Comparison of ENCODE assay signal across 8 cellular contexts in genomic region chr16:1105888-1106620, GRCh38. TPM values are rescaled to one million over a fixed set of nuclear protein-coding genes. Genes with fewer than 3 reads are reported as not detected.
DNase-seq lines count a peak whose midpoint lies in the region; ATAC-seq and TF ChIP-seq lines count a peak whose summit lies in the region.

No MANE protein-coding gene starts in this region.

- no peaks in the 10 kb centered on the region for H3K27me3 ChIP-seq in A673 (replicated peaks; ENCODE audit: insufficient read depth, low read depth, low read length, poor library complexity)

- ATAC-seq in omental fat pad (ENCODE audit: low FRiP score) (peak; percentile 64), HG03565 (IDR thresholded peaks at IDR 0.05; ENCODE audit: unreplicated experiment) (no peak)

- peak; percentile 92 for TF ChIP-seq CTCF in A673 (conservative IDR thresholded peaks at IDR 0.05; ENCODE audit: low read depth, low read length)
- TF ChIP-seq CTCF in GM12864 (IDR thresholded peaks at IDR 0.05; ENCODE audit: low read depth, low read length, missing control alignments), result peak; percentile 61
- peak; percentile 90 for TF ChIP-seq CTCF in fibroblast of the aortic adventitia (IDR thresholded peaks at IDR 0.05; ENCODE audit: insufficient read depth, low read length)
- TF ChIP-seq CTCF in omental fat pad (IDR thresholded peaks at IDR 0.05), result peak in 1 of 3 donors; percentile 80

- H3K4me3 Mint-ChIP-seq in activated T-helper 1 cell treated with anti-CD3 and anti-CD28 coated beads, Interleukin-12 subunit alpha, Interleukin-12 subunit beta, Interleukin-2, Interleukin-4 antibody, amounts not matched to agents 30 ng/mL and 10 ng/mL and 1 ng/mL, durations not matched to agents 14 hours and 24 hours and 36 hours, result no peak overlapping the region

- peak; percentile 83 for DNase-seq in A673 (ENCODE audit: low spot score)
- no peak for DNase-seq in GM12864 (ENCODE audit: low read depth)
- DNase-seq in NCI-H460 (ENCODE audit: extremely low read depth, low read depth), result peak; percentile 71
- DNase-seq in activated T-cell treated with anti-CD3 and anti-CD28 coated beads for 4 hours, result peak; percentile 24
- peak; percentile 34 for DNase-seq in fibroblast of the aortic adventitia (ENCODE audit: low read depth)
- DNase-seq in omental fat pad (ENCODE audit: low spot score), result no peak
- DNase-seq in activated T-helper 1 cell treated with anti-CD3 and anti-CD28 coated beads, Interleukin-12 subunit alpha, Interleukin-12 subunit beta, Interleukin-2, Interleukin-4 antibody, amounts not matched to agents 30 ng/mL and 10 ng/mL and 1 ng/mL, durations not matched to agents 14 hours and 24 hours and 36 hours (ENCODE audit: low spot score), result no peak

- no peaks in the 10 kb centered on the region for H3K9me3 ChIP-seq in A673 (ENCODE audit: low read depth, low read length, poor library complexity, severe bottlenecking)

- H3K27ac ChIP-seq in A673 (ENCODE audit: low read depth, low read length, poor library complexity, severe bottlenecking), result no peak overlapping the region

- no peaks in the 10 kb centered on the region for H3K36me3 ChIP-seq in A673 (ENCODE audit: insufficient read depth, low read length, poor library complexity, severe bottlenecking)

- CTCF ChIA-PET in A673 (lab: Charles Lee), result interaction anchor here (0.7 kb wide), 1 partner anchor 88 kb away, joined by 3 read pairs; no protein-coding TSS in a partner anchor

- H3K27me3 Mint-ChIP-seq in activated T-helper 1 cell treated with anti-CD3 and anti-CD28 coated beads, Interleukin-12 subunit alpha, Interleukin-12 subunit beta, Interleukin-2, Interleukin-4 antibody, amounts not matched to agents 30 ng/mL and 10 ng/mL and 1 ng/mL, durations not matched to agents 14 hours and 24 hours and 36 hours (ENCODE audit: insufficient read depth), result peaks cover 3% of the 10 kb centered on the region

- POLR2A ChIA-PET in A673 (lab: Charles Lee; ENCODE audit: low non-redundant PET), result no interaction called here

- intact Hi-C loops in A673 (cut with micrococcal nuclease; ENCODE audit: unreplicated experiment), result loop anchor here (1.0 kb wide), 1 partner anchor 88 kb away; no protein-coding TSS in a partner anchor
- intact Hi-C loops in activated T-helper 1 cell treated with anti-CD3 and anti-CD28 coated beads, Interleukin-12 subunit alpha, Interleukin-12 subunit beta, Interleukin-2, Interleukin-4 antibody, amounts not matched to agents 30 ng/mL and 10 ng/mL and 1 ng/mL, durations not matched to agents 14 hours and 24 hours and 36 hours (cut with micrococcal nuclease), result no loop called here

- H3K36me3 Mint-ChIP-seq in activated T-helper 1 cell treated with anti-CD3 and anti-CD28 coated beads, Interleukin-12 subunit alpha, Interleukin-12 subunit beta, Interleukin-2, Interleukin-4 antibody, amounts not matched to agents 30 ng/mL and 10 ng/mL and 1 ng/mL, durations not matched to agents 14 hours and 24 hours and 36 hours (ENCODE audit: low read depth), result no peaks in the 10 kb centered on the region

- H3K9me3 Mint-ChIP-seq in activated T-helper 1 cell treated with anti-CD3 and anti-CD28 coated beads, Interleukin-12 subunit alpha, Interleukin-12 subunit beta, Interleukin-2, Interleukin-4 antibody, amounts not matched to agents 30 ng/mL and 10 ng/mL and 1 ng/mL, durations not matched to agents 14 hours and 24 hours and 36 hours, result no peaks in the 10 kb centered on the region

- H3K27ac Mint-ChIP-seq in activated T-helper 1 cell treated with anti-CD3 and anti-CD28 coated beads, Interleukin-12 subunit alpha, Interleukin-12 subunit beta, Interleukin-2, Interleukin-4 antibody, amounts not matched to agents 30 ng/mL and 10 ng/mL and 1 ng/mL, durations not matched to agents 14 hours and 24 hours and 36 hours, result no peak overlapping the region

- H3K4me3 ChIP-seq in A673 (ENCODE audit: low read depth, low read length, poor library complexity, severe bottlenecking) (no peak overlapping the region), GM12864 (ENCODE audit: low read depth, low read length) (no peak overlapping the region), fibroblast of the aortic adventitia (ENCODE audit: low read depth, low read length) (no peak overlapping the region)

- BruUV-seq in A673 (replicated peaks; lab: Mats Ljungman, UMichigan), result no TSS peak

- H3K4me1 ChIP-seq in A673 (ENCODE audit: insufficient read depth, low read length, poor library complexity, severe bottlenecking), result peaks cover 4% of the 10 kb centered on the region

- no peaks in the 10 kb centered on the region for H3K4me1 Mint-ChIP-seq in activated T-helper 1 cell treated with anti-CD3 and anti-CD28 coated beads, Interleukin-12 subunit alpha, Interleukin-12 subunit beta, Interleukin-2, Interleukin-4 antibody, amounts not matched to agents 30 ng/mL and 10 ng/mL and 1 ng/mL, durations not matched to agents 14 hours and 24 hours and 36 hours (ENCODE audit: low read depth)

RNA-seq across cellular contexts. Expression of gene C1QTNF8, which starts 10.0 kb away (rescaled TPM):
- total RNA-seq in A673 (2021), result not detected in 2 replicates
- total RNA-seq in NCI-H460 (2014; rRNA removed; shearing (Covaris generic)), result not detected in 2 replicates
- not detected in 2 replicates for polyA plus RNA-seq in NCI-H460 (2014; cell fraction: nucleus; rRNA removed)
- not detected in 2 replicates for total RNA-seq in fibroblast of the aortic adventitia (ENCODE audit: low replicate concordance)
- total RNA-seq in omental fat pad, result not detected
- not detected in 2 replicates for total RNA-seq in activated T-helper 1 cell treated with anti-CD3 and anti-CD28 coated beads, Interleukin-12 subunit alpha, Interleukin-12 subunit beta, Interleukin-2, Interleukin-4 antibody, amounts not matched to agents 30 ng/mL and 10 ng/mL and 1 ng/mL, durations not matched to agents 14 hours and 24 hours and 36 hours

RNA-seq across cellular contexts. Expression of gene SSTR5, which starts 33.5 kb away (rescaled TPM):
- total RNA-seq in A673 (2021) (not detected in 2 replicates), fibroblast of the aortic adventitia (ENCODE audit: low replicate concordance) (not detected in 2 replicates), omental fat pad (under 1 TPM in 1 of 4 donors, not detected in 3; 0.37 TPM)
- total RNA-seq in NCI-H460 (2014; rRNA removed; shearing (Covaris generic)), result 0.40 TPM in 1 of 2 replicates, not detected in the other
- polyA plus RNA-seq in NCI-H460 (2014; cell fraction: nucleus; rRNA removed), result 0.20 and 1.4 TPM in 2 replicates
- total RNA-seq in activated T-helper 1 cell treated with anti-CD3 and anti-CD28 coated beads, Interleukin-12 subunit alpha, Interleukin-12 subunit beta, Interleukin-2, Interleukin-4 antibody, amounts not matched to agents 30 ng/mL and 10 ng/mL and 1 ng/mL, durations not matched to agents 14 hours and 24 hours and 36 hours, result not detected in 2 replicates

RNA-seq across cellular contexts. Expression of gene CACNA1H, which starts 46.9 kb away (rescaled TPM):
- 19.7 and 25.0 TPM in 2 replicates for total RNA-seq in A673 (2021)
- 3.9 and 4.2 TPM in 2 replicates for total RNA-seq in NCI-H460 (2014; rRNA removed; shearing (Covaris generic))
- 4.4 and 10.0 TPM in 2 replicates for polyA plus RNA-seq in NCI-H460 (2014; cell fraction: nucleus; rRNA removed)
- total RNA-seq in fibroblast of the aortic adventitia (ENCODE audit: low replicate concordance), result 2.7 TPM in 1 of 2 replicates, not detected in the other
- 10 to 100 TPM in 2 of 4 donors, 1 to 10 TPM in 2; 1.8 to 13.6 (median 10.2) TPM for total RNA-seq in omental fat pad
- total RNA-seq in activated T-helper 1 cell treated with anti-CD3 and anti-CD28 coated beads, Interleukin-12 subunit alpha, Interleukin-12 subunit beta, Interleukin-2, Interleukin-4 antibody, amounts not matched to agents 30 ng/mL and 10 ng/mL and 1 ng/mL, durations not matched to agents 14 hours and 24 hours and 36 hours, result 0.12 and 0.18 TPM in 2 replicates

Comparison
In these comparisons a context has a peak if more than half of its experiments do, and no peak if none do; other contexts are left out.
1. DNase-seq: peak in A673 (single experiment), NCI-H460 (single experiment), activated T-cell treated with anti-CD3 and anti-CD28 coated beads for 4 hours (single experiment) and fibroblast of the aortic adventitia (single experiment); none in GM12864 (single experiment), omental fat pad (single experiment) and activated T-helper 1 cell treated with anti-CD3 and anti-CD28 coated beads, Interleukin-12 subunit alpha, Interleukin-12 subunit beta, Interleukin-2, Interleukin-4 antibody, amounts not matched to agents 30 ng/mL and 10 ng/mL and 1 ng/mL, durations not matched to agents 14 hours and 24 hours and 36 hours (single experiment).